ENCODE assay signal across 1 cellular context in the genomic region with DNA sequence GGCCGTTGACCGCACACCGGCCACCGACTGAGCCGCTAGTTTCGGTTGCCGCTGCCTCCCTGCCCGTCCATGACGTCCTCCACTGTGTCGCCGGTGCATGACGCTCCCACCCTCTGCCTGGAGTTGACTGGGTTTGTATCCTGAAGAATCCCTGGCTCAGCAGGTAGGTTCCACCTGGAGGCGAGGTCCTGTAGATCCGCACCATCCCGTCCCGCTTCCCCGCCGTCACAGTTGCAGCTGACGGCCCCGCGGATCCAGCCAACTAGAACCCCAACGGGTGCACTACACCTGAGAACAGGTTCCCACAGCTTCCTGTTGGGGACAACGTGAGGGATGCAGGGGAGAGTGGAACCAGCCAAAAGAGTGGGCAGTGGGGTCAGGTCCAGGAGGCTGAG.
TF ChIP-seq lines count a peak whose summit lies in the region.

No MANE protein-coding gene starts in this region.

TF ChIP-seq in K562, 482 proteins besides CTCF, POLR2A, EP300 and RAD21 (continued from another document and continues in another):
- TF ChIP-seq, protein P1, sequence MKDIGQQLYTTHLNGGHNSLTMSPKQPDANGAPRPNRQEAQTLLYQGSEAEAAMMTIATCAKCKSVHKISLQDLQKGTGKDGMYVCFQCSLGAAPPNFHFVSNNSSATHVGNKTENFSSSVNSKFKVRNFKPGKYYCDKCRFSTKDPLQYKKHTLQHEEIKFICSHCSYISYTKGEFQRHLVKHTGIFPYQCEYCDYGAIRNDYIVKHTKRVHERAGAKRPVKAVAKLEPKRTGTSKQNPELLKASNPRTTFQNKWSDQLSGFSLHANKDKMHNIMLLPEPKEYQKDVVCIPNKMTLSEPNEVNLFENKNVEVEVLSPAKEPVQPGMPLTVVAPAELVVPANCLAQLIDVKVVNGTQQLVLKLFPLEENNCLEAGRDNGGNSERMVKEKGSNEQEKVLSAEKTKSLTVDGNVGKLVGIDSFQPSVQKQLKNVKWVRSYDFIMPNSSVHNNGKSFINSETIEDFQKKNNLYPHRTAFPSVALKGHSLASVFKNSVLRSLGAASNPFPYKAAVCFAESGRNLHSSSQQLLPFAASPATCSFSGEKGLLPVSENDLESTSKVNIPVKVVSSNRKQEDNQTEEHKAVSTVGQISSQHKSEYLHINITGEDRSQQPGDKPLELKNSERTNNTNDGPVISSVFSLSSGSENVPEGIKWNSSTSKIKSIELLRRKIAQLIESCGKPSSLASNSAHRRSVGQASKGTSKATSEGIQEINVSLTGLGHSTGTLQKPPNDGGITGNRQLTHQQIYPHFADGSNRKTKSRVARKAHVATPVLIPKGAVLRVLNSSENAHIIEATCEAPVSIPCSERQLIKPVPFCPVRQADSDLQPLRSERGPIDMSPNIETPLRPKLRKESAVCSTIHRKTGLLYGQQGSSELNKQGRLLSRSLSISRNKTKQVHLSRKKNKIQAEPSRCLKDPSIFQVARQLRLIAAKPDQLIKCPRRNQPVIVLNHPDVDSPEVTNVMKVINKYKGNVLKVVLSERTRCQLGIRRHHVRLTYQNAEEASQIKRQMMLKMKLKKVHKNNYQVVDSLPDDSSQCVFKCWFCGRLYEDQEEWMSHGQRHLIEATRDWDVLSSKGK (CRISPR knock-in tag; IDR thresholded peaks at IDR 0.05): no peak
- TF ChIP-seq DIDO1 (tag; IDR thresholded peaks at IDR 0.05; ENCODE audit: low read depth) (0 out of 2 replicates have a peak, but pooled peaks have one; percentile 12), NFIC (IDR thresholded peaks at IDR 0.05) (no peak; the same call in 1 of the 2 replicates), TBL1XR1 (IDR thresholded peaks at IDR 0.05; ENCODE audit: low read length in 2 of 2) (no peak), BHLHE40 (IDR thresholded peaks at IDR 0.05; ENCODE audit: low read length) (no peak), SUPT5H (IDR thresholded peaks at IDR 0.05) (peak; percentile 48; the same call in 1 of the 2 replicates), SMARCE1 (IDR thresholded peaks at IDR 0.05) (no peak), KDM2B (CRISPR knock-in tag; IDR thresholded peaks at IDR 0.05) (no peak), CREB1 (IDR thresholded peaks at IDR 0.05) (peak; percentile 93), CREB1 (CRISPR knock-in tag; IDR thresholded peaks at IDR 0.05) (peak; percentile 91), ZNF12 (CRISPR knock-in tag; IDR thresholded peaks at IDR 0.05) (no peak), POLR2B (IDR thresholded peaks at IDR 0.05; ENCODE audit: low read depth, partially characterized antibody) (no peak), LEF1 (IDR thresholded peaks at IDR 0.05) (no peak), C11orf30 (IDR thresholded peaks at IDR 0.05; ENCODE audit: low read depth) (peak; percentile 79), CHD4 (IDR thresholded peaks at IDR 0.05; ENCODE audit: insufficient read depth, insufficient replicate concordance, low read depth, low read length, poor library complexity, severe bottlenecking) (no peak), FOXK1 (CRISPR knock-in tag; IDR thresholded peaks at IDR 0.05; ENCODE audit: borderline replicate concordance) (no peak), TOE1 (IDR thresholded peaks at IDR 0.05; ENCODE audit: borderline replicate concordance) (no peak), TOE1 (CRISPR knock-in tag; IDR thresholded peaks at IDR 0.05; ENCODE audit: borderline replicate concordance, low read depth) (no peak)
- TF ChIP-seq, protein P2, sequence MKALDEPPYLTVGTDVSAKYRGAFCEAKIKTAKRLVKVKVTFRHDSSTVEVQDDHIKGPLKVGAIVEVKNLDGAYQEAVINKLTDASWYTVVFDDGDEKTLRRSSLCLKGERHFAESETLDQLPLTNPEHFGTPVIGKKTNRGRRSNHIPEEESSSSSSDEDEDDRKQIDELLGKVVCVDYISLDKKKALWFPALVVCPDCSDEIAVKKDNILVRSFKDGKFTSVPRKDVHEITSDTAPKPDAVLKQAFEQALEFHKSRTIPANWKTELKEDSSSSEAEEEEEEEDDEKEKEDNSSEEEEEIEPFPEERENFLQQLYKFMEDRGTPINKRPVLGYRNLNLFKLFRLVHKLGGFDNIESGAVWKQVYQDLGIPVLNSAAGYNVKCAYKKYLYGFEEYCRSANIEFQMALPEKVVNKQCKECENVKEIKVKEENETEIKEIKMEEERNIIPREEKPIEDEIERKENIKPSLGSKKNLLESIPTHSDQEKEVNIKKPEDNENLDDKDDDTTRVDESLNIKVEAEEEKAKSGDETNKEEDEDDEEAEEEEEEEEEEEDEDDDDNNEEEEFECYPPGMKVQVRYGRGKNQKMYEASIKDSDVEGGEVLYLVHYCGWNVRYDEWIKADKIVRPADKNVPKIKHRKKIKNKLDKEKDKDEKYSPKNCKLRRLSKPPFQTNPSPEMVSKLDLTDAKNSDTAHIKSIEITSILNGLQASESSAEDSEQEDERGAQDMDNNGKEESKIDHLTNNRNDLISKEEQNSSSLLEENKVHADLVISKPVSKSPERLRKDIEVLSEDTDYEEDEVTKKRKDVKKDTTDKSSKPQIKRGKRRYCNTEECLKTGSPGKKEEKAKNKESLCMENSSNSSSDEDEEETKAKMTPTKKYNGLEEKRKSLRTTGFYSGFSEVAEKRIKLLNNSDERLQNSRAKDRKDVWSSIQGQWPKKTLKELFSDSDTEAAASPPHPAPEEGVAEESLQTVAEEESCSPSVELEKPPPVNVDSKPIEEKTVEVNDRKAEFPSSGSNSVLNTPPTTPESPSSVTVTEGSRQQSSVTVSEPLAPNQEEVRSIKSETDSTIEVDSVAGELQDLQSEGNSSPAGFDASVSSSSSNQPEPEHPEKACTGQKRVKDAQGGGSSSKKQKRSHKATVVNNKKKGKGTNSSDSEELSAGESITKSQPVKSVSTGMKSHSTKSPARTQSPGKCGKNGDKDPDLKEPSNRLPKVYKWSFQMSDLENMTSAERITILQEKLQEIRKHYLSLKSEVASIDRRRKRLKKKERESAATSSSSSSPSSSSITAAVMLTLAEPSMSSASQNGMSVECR (CRISPR knock-in tag; IDR thresholded peaks at IDR 0.05): peak; percentile 87; the same call in 1 of the 2 replicates
- TF ChIP-seq, protein P3, sequence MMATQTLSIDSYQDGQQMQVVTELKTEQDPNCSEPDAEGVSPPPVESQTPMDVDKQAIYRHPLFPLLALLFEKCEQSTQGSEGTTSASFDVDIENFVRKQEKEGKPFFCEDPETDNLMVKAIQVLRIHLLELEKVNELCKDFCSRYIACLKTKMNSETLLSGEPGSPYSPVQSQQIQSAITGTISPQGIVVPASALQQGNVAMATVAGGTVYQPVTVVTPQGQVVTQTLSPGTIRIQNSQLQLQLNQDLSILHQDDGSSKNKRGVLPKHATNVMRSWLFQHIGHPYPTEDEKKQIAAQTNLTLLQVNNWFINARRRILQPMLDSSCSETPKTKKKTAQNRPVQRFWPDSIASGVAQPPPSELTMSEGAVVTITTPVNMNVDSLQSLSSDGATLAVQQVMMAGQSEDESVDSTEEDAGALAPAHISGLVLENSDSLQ (IDR thresholded peaks at IDR 0.05): no peak
- TF ChIP-seq, protein P4, sequence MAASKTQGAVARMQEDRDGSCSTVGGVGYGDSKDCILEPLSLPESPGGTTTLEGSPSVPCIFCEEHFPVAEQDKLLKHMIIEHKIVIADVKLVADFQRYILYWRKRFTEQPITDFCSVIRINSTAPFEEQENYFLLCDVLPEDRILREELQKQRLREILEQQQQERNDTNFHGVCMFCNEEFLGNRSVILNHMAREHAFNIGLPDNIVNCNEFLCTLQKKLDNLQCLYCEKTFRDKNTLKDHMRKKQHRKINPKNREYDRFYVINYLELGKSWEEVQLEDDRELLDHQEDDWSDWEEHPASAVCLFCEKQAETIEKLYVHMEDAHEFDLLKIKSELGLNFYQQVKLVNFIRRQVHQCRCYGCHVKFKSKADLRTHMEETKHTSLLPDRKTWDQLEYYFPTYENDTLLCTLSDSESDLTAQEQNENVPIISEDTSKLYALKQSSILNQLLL (CRISPR knock-in tag; IDR thresholded peaks at IDR 0.05; ENCODE audit: borderline replicate concordance): no peak
- TF ChIP-seq, protein P5, sequence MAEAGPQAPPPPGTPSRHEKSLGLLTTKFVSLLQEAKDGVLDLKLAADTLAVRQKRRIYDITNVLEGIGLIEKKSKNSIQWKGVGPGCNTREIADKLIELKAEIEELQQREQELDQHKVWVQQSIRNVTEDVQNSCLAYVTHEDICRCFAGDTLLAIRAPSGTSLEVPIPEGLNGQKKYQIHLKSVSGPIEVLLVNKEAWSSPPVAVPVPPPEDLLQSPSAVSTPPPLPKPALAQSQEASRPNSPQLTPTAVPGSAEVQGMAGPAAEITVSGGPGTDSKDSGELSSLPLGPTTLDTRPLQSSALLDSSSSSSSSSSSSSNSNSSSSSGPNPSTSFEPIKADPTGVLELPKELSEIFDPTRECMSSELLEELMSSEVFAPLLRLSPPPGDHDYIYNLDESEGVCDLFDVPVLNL (CRISPR knock-in tag; IDR thresholded peaks at IDR 0.05; ENCODE audit: low read depth): no peak
- TF ChIP-seq, protein P6, sequence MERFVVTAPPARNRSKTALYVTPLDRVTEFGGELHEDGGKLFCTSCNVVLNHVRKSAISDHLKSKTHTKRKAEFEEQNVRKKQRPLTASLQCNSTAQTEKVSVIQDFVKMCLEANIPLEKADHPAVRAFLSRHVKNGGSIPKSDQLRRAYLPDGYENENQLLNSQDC (CRISPR knock-in tag; IDR thresholded peaks at IDR 0.05): no peak
- TF ChIP-seq, protein P7, sequence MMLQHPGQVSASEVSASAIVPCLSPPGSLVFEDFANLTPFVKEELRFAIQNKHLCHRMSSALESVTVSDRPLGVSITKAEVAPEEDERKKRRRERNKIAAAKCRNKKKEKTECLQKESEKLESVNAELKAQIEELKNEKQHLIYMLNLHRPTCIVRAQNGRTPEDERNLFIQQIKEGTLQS (IDR thresholded peaks at IDR 0.05): no peak
- TF ChIP-seq, protein P7 (CRISPR knock-in tag; conservative IDR thresholded peaks at IDR 0.05): no peak
- TF ChIP-seq, protein P8, sequence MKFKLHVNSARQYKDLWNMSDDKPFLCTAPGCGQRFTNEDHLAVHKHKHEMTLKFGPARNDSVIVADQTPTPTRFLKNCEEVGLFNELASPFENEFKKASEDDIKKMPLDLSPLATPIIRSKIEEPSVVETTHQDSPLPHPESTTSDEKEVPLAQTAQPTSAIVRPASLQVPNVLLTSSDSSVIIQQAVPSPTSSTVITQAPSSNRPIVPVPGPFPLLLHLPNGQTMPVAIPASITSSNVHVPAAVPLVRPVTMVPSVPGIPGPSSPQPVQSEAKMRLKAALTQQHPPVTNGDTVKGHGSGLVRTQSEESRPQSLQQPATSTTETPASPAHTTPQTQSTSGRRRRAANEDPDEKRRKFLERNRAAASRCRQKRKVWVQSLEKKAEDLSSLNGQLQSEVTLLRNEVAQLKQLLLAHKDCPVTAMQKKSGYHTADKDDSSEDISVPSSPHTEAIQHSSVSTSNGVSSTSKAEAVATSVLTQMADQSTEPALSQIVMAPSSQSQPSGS (CRISPR knock-in tag; IDR thresholded peaks at IDR 0.05): 0 out of 2 replicates have a peak, but pooled peaks have one; percentile 3
- TF ChIP-seq, protein P9, sequence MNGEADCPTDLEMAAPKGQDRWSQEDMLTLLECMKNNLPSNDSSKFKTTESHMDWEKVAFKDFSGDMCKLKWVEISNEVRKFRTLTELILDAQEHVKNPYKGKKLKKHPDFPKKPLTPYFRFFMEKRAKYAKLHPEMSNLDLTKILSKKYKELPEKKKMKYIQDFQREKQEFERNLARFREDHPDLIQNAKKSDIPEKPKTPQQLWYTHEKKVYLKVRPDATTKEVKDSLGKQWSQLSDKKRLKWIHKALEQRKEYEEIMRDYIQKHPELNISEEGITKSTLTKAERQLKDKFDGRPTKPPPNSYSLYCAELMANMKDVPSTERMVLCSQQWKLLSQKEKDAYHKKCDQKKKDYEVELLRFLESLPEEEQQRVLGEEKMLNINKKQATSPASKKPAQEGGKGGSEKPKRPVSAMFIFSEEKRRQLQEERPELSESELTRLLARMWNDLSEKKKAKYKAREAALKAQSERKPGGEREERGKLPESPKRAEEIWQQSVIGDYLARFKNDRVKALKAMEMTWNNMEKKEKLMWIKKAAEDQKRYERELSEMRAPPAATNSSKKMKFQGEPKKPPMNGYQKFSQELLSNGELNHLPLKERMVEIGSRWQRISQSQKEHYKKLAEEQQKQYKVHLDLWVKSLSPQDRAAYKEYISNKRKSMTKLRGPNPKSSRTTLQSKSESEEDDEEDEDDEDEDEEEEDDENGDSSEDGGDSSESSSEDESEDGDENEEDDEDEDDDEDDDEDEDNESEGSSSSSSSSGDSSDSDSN (IDR thresholded peaks at IDR 0.05; ENCODE audit: borderline replicate concordance in 1 of 2, low read depth in 2 of 2, low read length in 2 of 2): no peak
- TF ChIP-seq, protein P10, sequence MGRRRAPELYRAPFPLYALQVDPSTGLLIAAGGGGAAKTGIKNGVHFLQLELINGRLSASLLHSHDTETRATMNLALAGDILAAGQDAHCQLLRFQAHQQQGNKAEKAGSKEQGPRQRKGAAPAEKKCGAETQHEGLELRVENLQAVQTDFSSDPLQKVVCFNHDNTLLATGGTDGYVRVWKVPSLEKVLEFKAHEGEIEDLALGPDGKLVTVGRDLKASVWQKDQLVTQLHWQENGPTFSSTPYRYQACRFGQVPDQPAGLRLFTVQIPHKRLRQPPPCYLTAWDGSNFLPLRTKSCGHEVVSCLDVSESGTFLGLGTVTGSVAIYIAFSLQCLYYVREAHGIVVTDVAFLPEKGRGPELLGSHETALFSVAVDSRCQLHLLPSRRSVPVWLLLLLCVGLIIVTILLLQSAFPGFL (CRISPR knock-in tag; IDR thresholded peaks at IDR 0.05): no peak; the same call in 1 of the 2 replicates
- TF ChIP-seq, protein P11, sequence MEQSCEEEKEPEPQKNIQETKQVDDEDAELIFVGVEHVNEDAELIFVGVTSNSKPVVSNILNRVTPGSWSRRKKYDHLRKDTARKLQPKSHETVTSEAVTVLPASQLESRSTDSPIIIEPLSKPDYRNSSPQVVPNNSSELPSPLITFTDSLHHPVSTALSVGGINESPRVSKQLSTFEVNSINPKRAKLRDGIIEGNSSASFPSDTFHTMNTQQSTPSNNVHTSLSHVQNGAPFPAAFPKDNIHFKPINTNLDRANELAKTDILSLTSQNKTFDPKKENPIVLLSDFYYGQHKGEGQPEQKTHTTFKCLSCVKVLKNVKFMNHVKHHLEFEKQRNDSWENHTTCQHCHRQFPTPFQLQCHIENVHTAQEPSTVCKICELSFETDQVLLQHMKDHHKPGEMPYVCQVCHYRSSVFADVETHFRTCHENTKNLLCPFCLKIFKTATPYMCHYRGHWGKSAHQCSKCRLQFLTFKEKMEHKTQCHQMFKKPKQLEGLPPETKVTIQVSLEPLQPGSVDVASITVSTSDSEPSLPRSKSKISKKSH (CRISPR knock-in tag; IDR thresholded peaks at IDR 0.05): no peak
- TF ChIP-seq, protein P12, sequence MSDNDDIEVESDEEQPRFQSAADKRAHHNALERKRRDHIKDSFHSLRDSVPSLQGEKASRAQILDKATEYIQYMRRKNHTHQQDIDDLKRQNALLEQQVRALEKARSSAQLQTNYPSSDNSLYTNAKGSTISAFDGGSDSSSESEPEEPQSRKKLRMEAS (CRISPR knock-in tag; IDR thresholded peaks at IDR 0.05): no peak
- TF ChIP-seq, protein P13, sequence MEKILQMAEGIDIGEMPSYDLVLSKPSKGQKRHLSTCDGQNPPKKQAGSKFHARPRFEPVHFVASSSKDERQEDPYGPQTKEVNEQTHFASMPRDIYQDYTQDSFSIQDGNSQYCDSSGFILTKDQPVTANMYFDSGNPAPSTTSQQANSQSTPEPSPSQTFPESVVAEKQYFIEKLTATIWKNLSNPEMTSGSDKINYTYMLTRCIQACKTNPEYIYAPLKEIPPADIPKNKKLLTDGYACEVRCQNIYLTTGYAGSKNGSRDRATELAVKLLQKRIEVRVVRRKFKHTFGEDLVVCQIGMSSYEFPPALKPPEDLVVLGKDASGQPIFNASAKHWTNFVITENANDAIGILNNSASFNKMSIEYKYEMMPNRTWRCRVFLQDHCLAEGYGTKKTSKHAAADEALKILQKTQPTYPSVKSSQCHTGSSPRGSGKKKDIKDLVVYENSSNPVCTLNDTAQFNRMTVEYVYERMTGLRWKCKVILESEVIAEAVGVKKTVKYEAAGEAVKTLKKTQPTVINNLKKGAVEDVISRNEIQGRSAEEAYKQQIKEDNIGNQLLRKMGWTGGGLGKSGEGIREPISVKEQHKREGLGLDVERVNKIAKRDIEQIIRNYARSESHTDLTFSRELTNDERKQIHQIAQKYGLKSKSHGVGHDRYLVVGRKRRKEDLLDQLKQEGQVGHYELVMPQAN (IDR thresholded peaks at IDR 0.05; ENCODE audit: borderline replicate concordance): peak; percentile 73; the same call in 1 of the 2 replicates
